ENCODE assay signal across 8 cellular contexts in genomic region chr16:9647981-9648701, GRCh38.
A peak's percentile ranks its signal among the peaks of the same experiment; 100 is the strongest.
DNase-seq lines count a peak whose midpoint lies in the region; ATAC-seq and TF ChIP-seq lines count a peak whose summit lies in the region.

No MANE protein-coding gene starts in this region.

- no peaks in the 10 kb centered on the region for H3K4me1 Mint-ChIP-seq in activated naive CD8-positive, alpha-beta T cell treated with anti-CD3 and anti-CD28 coated beads, Interleukin-2, amount 50 U/mL, for 24 hours

- no peaks in the 10 kb centered on the region for H3K9me3 Mint-ChIP-seq in activated naive CD8-positive, alpha-beta T cell treated with anti-CD3 and anti-CD28 coated beads, Interleukin-2, amount 50 U/mL, for 24 hours

- H3K27ac Mint-ChIP-seq in activated naive CD8-positive, alpha-beta T cell treated with anti-CD3 and anti-CD28 coated beads, Interleukin-2, amount 50 U/mL, for 24 hours: no peak overlapping the region

- H3K4me3 Mint-ChIP-seq in activated naive CD8-positive, alpha-beta T cell treated with anti-CD3 and anti-CD28 coated beads, Interleukin-2, amount 50 U/mL, for 24 hours: no peak overlapping the region

- H3K27me3 Mint-ChIP-seq in activated naive CD8-positive, alpha-beta T cell treated with anti-CD3 and anti-CD28 coated beads, Interleukin-2, amount 50 U/mL, for 24 hours: peaks cover 3% of the 10 kb centered on the region

- TF ChIP-seq CTCF in body of pancreas (IDR thresholded peaks at IDR 0.05): peak; percentile 63 to 84 (median 81)

- peak; percentile 52 for TF ChIP-seq RAD21 in Ishikawa (IDR thresholded peaks at IDR 0.05; ENCODE audit: low read depth)

- no peak for TF ChIP-seq POLR2A in body of pancreas (IDR thresholded peaks at IDR 0.05)

- H3K4me3 ChIP-seq in body of pancreas (no peak overlapping the region), MG63 (no peak overlapping the region)

- WGBS in body of pancreas, 2 donors: 13 to 14% methylated on average over 7 of the region's 7 CpGs

- peaks cover 8% of the 10 kb centered on the region for H3K4me1 ChIP-seq in body of pancreas

- peak; percentile 11 for DNase-seq in DMS114 treated with DMSO at 0.1 percent for 48 hours (lab: John Stamatoyannopoulos, UW; ENCODE audit: unreplicated experiment)
- peak; percentile 20 to 43 (median 24) for DNase-seq in body of pancreas
- DNase-seq in left kidney (ENCODE audit: low read depth, low spot score): peak; percentile 55
- no peak for DNase-seq in MG63
- no peak for DNase-seq in activated naive CD8-positive, alpha-beta T cell treated with anti-CD3 and anti-CD28 coated beads, Interleukin-2, amount 50 U/mL, for 24 hours
- DNase-seq in effector CD8-positive, alpha-beta T cell (lab: John Stamatoyannopoulos, UW): no peak

- H3K36me3 ChIP-seq in body of pancreas (replicated peaks in 1 of 2; ENCODE audit: insufficient read depth in 1 of 2, low read depth in 2 of 2) (no peaks in the 10 kb centered on the region), MG63 (no peaks in the 10 kb centered on the region; the same call in 1 of the 2 replicates)

- intact Hi-C loops in body of pancreas (cut with DNase I): no loop called here

- no peak overlapping the region for H3K27ac ChIP-seq in body of pancreas

- H3K9me3 ChIP-seq in body of pancreas (no peaks in the 10 kb centered on the region), MG63 (no peaks in the 10 kb centered on the region)

- ATAC-seq in body of pancreas: peak; percentile 82
- ATAC-seq in activated naive CD8-positive, alpha-beta T cell treated with anti-CD3 and anti-CD28 coated beads, Interleukin-2, amount 50 U/mL, for 24 hours: no peak
- ATAC-seq in GM21528 (IDR thresholded peaks at IDR 0.05; ENCODE audit: low FRiP score, unreplicated experiment): no peak

- H3K27me3 ChIP-seq in body of pancreas (no peaks in the 10 kb centered on the region), MG63 (peaks cover 18% of the 10 kb centered on the region)

- no peak for TF ChIP-seq EP300 in Ishikawa (IDR thresholded peaks at IDR 0.05; ENCODE audit: borderline replicate concordance)

- H3K36me3 Mint-ChIP-seq in activated naive CD8-positive, alpha-beta T cell treated with anti-CD3 and anti-CD28 coated beads, Interleukin-2, amount 50 U/mL, for 24 hours (ENCODE audit: low read depth): no peaks in the 10 kb centered on the region

TF ChIP-seq in Ishikawa, 13 proteins besides CTCF, POLR2A, EP300 and RAD21:
- TF ChIP-seq YY1 (IDR thresholded peaks at IDR 0.05; ENCODE audit: low read depth) (no peak), CEBPB (IDR thresholded peaks at IDR 0.05) (peak; percentile 60; the same call in 1 of the 2 replicates)

Comparison
In these comparisons a context has a peak if more than half of its experiments do, and no peak if none do; other contexts are left out.
1. DNase-seq: peak in DMS114 treated with DMSO at 0.1 percent for 48 hours (single experiment), body of pancreas (4 of 4) and left kidney (single experiment); none in MG63 (single experiment), activated naive CD8-positive, alpha-beta T cell treated with anti-CD3 and anti-CD28 coated beads, Interleukin-2, amount 50 U/mL, for 24 hours (single experiment) and effector CD8-positive, alpha-beta T cell (single experiment).